Comparison of ENCODE assay signal across 1 cellular context in the genomic region with DNA sequence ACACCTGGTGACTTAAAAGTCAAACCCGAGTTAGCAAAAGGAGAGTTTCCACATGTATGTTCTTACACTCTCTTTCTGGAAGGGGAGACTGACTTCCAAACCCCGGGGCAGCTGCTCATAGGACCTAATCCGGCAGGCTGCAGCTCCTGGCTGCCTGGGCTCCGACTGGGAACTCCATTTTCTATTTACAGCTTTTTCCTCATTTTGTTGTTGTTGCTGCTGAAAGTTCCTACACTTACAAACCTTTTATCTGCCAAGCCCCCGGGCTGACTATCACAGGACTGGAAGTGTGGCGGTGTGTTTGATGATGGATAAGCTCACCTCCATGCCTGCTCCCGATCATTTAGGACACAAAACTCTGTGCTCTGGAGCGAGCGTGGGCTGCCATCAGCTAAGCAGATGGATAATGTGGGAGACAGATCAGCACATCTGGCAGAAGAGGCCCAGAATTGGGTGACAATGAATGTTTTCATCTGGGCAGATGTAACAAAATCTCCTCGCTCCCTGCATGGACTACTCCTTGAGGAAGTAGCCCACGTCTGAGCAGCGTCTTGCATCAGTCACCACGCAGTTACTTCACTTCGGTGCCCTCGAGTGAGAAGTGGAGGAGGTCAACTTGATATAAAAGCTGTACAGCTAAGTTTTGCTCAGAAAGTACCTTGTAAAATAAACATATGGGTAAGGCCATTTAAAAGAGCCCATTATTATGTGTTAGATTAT.
TF ChIP-seq lines count a peak whose summit lies in the region.

No MANE protein-coding gene starts in this region.

TF ChIP-seq in HepG2, 621 proteins besides CTCF, POLR2A, EP300 and RAD21 (continued from another document):
- TF ChIP-seq, protein P1, sequence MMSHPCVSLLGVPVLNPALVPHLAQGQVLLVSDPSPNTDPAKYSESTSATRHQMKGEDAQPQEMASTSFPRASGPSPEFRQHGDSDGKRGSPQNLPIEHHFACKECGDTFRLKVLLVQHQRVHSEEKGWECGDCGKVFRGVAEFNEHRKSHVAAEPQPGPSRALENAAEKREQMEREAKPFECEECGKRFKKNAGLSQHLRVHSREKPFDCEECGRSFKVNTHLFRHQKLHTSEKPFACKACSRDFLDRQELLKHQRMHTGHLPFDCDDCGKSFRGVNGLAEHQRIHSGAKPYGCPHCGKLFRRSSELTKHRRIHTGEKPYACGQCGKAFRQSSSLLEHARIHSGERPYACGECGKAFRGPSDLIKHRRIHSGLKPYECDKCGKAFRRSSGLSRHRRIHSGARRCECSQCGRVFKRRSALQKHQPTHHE (CRISPR knock-in tag; IDR thresholded peaks at IDR 0.05; ENCODE audit: borderline replicate concordance) = no peak
- TF ChIP-seq SNAI1 (CRISPR knock-in tag; IDR thresholded peaks at IDR 0.05; ENCODE audit: borderline replicate concordance) (0 out of 2 replicates have a peak, but pooled peaks have one; percentile 15), U2AF1 (optimal IDR thresholded peaks at IDR 0.05; ENCODE audit: low read depth, low read length) (no peak), NR1H2 (CRISPR knock-in tag; IDR thresholded peaks at IDR 0.05; ENCODE audit: borderline replicate concordance, low read depth) (0 out of 2 replicates have a peak, but pooled peaks have one; percentile 45)
